Comparison of ENCODE assay signal across 11 cellular contexts in the genomic region with DNA sequence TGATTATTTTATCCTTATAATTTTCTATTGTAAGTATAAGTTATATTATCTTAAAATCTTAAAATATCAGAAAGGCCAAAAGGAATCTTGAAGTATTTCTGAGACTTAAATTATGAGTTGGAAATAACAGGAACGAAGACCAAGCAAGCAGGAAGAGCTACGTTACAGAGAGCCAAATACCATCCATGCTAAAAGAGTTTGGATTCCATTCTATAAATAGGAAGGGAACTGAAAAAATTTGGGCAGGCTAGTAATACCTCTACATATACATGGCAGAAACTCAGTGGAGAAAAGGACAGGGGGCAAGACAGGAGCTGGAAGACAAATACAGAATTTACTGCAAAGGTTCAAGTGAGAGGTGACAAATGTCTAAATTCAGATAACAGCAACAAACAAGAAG. TPM values are rescaled to one million over a fixed set of nuclear protein-coding genes. Genes with fewer than 3 reads are reported as not detected.
DNase-seq lines count a peak whose midpoint lies in the region; ATAC-seq and TF ChIP-seq lines count a peak whose summit lies in the region.
"Had no signal": no experiment of that assay in that cellular context is flagged by ENCODE, and none has a peak within 500 bp of the region (broad histone marks: within the 10 kb centered on the region; RNA-seq: fewer than 3 reads in every experiment).

No MANE protein-coding gene starts in this region.

- H3K4me3 Mint-ChIP-seq in H9 (no peak overlapping the region), type B pancreatic cell (no peak overlapping the region)
- no peak overlapping the region for H3K4me3 Mint-ChIP-seq in central memory CD8-positive, alpha-beta T cell

- no peak overlapping the region for H2BK12ac ChIP-seq in H9 (ENCODE audit: insufficient read length, low read depth, low read length)
- no peak overlapping the region for H2BK12ac ChIP-seq in mesenchymal stem cell (ENCODE audit: low read length in 2 of 2)

- H2BK20ac ChIP-seq in H9 (ENCODE audit: low read depth, low read length, poor library complexity, severe bottlenecking) = no peak overlapping the region

- no peaks in the 10 kb centered on the region for H3K9me3 ChIP-seq in H9 (ENCODE audit: control insufficient read depth, low read depth, low read length)
- H3K9me3 ChIP-seq in mesenchymal stem cell (ENCODE audit: control insufficient read depth, low read length) = no peaks in the 10 kb centered on the region

- H3K4ac ChIP-seq in H9 (ENCODE audit: low read depth, low read length) = no peak overlapping the region
- H3K4ac ChIP-seq in mesenchymal stem cell (ENCODE audit: low read depth in 1 of 2, low read length in 2 of 2) = no peak overlapping the region

- no peak overlapping the region for H2AK5ac ChIP-seq in H9 (ENCODE audit: insufficient read length, low read length)
- H2AK5ac ChIP-seq in mesenchymal stem cell (ENCODE audit: low read length, severe bottlenecking) = no peak overlapping the region

- no peak overlapping the region for H2AFZ ChIP-seq in H9 (ENCODE audit: low read length)
- H2AFZ ChIP-seq in mesenchymal stem cell (ENCODE audit: low read depth, low read length) = no peak overlapping the region

- no peaks in the 10 kb centered on the region for H3K23me2 ChIP-seq in H9 (ENCODE audit: insufficient read length, low read depth, low read length, poor library complexity, severe bottlenecking)

- H2BK120ac ChIP-seq in H9 (ENCODE audit: low read depth, low read length, poor library complexity, severe bottlenecking) (no peak overlapping the region), mesenchymal stem cell (ENCODE audit: low read depth, low read length) (no peak overlapping the region)

- peaks cover 45 to 63% of the 10 kb centered on the region in 2 experiments for H3K4me1 Mint-ChIP-seq in H9
- peaks cover 58% of the 10 kb centered on the region for H3K4me1 Mint-ChIP-seq in central memory CD8-positive, alpha-beta T cell
- H3K4me1 Mint-ChIP-seq in type B pancreatic cell (ENCODE audit: unreplicated experiment) = peaks cover 50% of the 10 kb centered on the region

- H3K18ac ChIP-seq in H9 (ENCODE audit: insufficient read length, low read depth, low read length) = no peak overlapping the region
- H3K18ac ChIP-seq in mesenchymal stem cell (ENCODE audit: low read depth in 1 of 2, low read length in 2 of 2) = no peak overlapping the region

- no peak for DNase-seq in H9
- no peak for DNase-seq in central memory CD8-positive, alpha-beta T cell (ENCODE audit: low spot score in 2 of 2)
- no peak for DNase-seq in mesenchymal stem cell
- DNase-seq in type B pancreatic cell (ENCODE audit: extremely low spot score, unreplicated experiment) = no peak
- DNase-seq in LoVo (ENCODE audit: low spot score) = no peak
- no peak for DNase-seq in dermis blood vessel endothelial cell
- DNase-seq: brain microvascular endothelial cell, MM.1S, NCI-H2227 treated with DMSO at 0.1 percent for 48 hours had no signal

- H3K4me3 ChIP-seq in mesenchymal stem cell (ENCODE audit: insufficient read depth in 1 of 2, low read depth in 1 of 2, low read length in 2 of 2) = no peak overlapping the region

- peaks cover 16 to 26% of the 10 kb centered on the region in 2 experiments for H3K36me3 ChIP-seq in mesenchymal stem cell (ENCODE audit: control insufficient read depth in 1 of 2, insufficient read depth in 2 of 2, low read depth in 1 of 2, low read length in 2 of 2)

- H3K4me2 ChIP-seq in H9 (ENCODE audit: insufficient read depth, insufficient read length, low read length) (peak overlapping the region; percentile 14), mesenchymal stem cell (ENCODE audit: low read length, poor library complexity, severe bottlenecking) (no peak overlapping the region)

- H3K14ac ChIP-seq in H9 (ENCODE audit: insufficient read depth, low read length) = no peak overlapping the region
- H3K14ac ChIP-seq in mesenchymal stem cell (ENCODE audit: low read length in 2 of 2) = no peak overlapping the region

- H3K9ac ChIP-seq in H9 (ENCODE audit: extremely low read depth, insufficient read length, low read length) = no peak overlapping the region
- peak overlapping the region; percentile 40 for H3K9ac ChIP-seq in mesenchymal stem cell (ENCODE audit: low read length)

- no peak overlapping the region for H3K23ac ChIP-seq in H9 (ENCODE audit: insufficient read length, low read depth, low read length)
- H3K23ac ChIP-seq in mesenchymal stem cell (ENCODE audit: low read length in 2 of 2) = no peak overlapping the region

- no peak overlapping the region for H2BK15ac ChIP-seq in H9 (ENCODE audit: low read depth, low read length)
- no peak overlapping the region for H2BK15ac ChIP-seq in mesenchymal stem cell (ENCODE audit: low read depth, poor library complexity, severe bottlenecking)

- no peaks in the 10 kb centered on the region for H4K20me1 ChIP-seq in H9 (ENCODE audit: control insufficient read depth, insufficient read depth, insufficient read length)

- H3K56ac ChIP-seq in H9 (ENCODE audit: insufficient read length, low read depth, low read length) = no peak overlapping the region

- H3K4me1 ChIP-seq in H9 (ENCODE audit: insufficient read depth, low read length) (peaks cover 20% of the 10 kb centered on the region; the same call in 1 of the 2 replicates), mesenchymal stem cell (ENCODE audit: control insufficient read depth, insufficient read depth, low read depth, low read length) (peaks cover 30% of the 10 kb centered on the region)

- TF ChIP-seq CTCF in H9 (conservative IDR thresholded peaks at IDR 0.05) (no peak), type B pancreatic cell (conservative IDR thresholded peaks at IDR 0.05) (no peak)

- H3K27ac ChIP-seq in H9 (ENCODE audit: insufficient read length, low read depth, low read length) (no peak overlapping the region), mesenchymal stem cell (ENCODE audit: low read length, poor library complexity, severe bottlenecking) (peak overlapping the region; percentile 11)
- H3K27ac ChIP-seq: brain microvascular endothelial cell had no signal

- no peaks in the 10 kb centered on the region for H3K27me3 ChIP-seq in H9 (ENCODE audit: insufficient read depth, low read length)
- no peaks in the 10 kb centered on the region for H3K27me3 ChIP-seq in mesenchymal stem cell (ENCODE audit: control insufficient read depth in 1 of 2, insufficient read depth in 1 of 2, low read length in 2 of 2)
- H3K27me3 ChIP-seq: brain microvascular endothelial cell had no signal

- no peak for ATAC-seq in central memory CD8-positive, alpha-beta T cell (replicated peaks; ENCODE audit: extremely low read depth, poor library complexity, severe bottlenecking)
- no peak for ATAC-seq in HG02642 (IDR thresholded peaks at IDR 0.05; ENCODE audit: poor library complexity, unreplicated experiment)

- H4K8ac ChIP-seq in H9 (replicated peaks; ENCODE audit: insufficient read length, low read depth, low read length) (no peak overlapping the region), mesenchymal stem cell (ENCODE audit: low read length) (no peak overlapping the region)

- peaks cover 6% of the 10 kb centered on the region for H3K79me1 ChIP-seq in H9 (ENCODE audit: insufficient read depth, low read depth, low read length, poor library complexity, severe bottlenecking)
- no peaks in the 10 kb centered on the region for H3K79me1 ChIP-seq in mesenchymal stem cell (replicated peaks; ENCODE audit: low read length, poor library complexity, severe bottlenecking)

- H3K9me3 Mint-ChIP-seq in H9 (no peaks in the 10 kb centered on the region), type B pancreatic cell (peaks cover 5% of the 10 kb centered on the region)
- no peaks in the 10 kb centered on the region for H3K9me3 Mint-ChIP-seq in central memory CD8-positive, alpha-beta T cell
- H3K9me3 Mint-ChIP-seq: activated T-helper 2 cell treated with anti-CD3 and anti-CD28 coated beads, Interferon-gamma antibody, Interleukin-2, Interleukin-4, amounts not matched to agents 10 μg/mL and 5 μg/mL and 100 μg/mL, durations not matched to agents 14 hours and 24 hours and 36 hours had no signal

- no peak overlapping the region for H3T11ph ChIP-seq in H9 (ENCODE audit: low read length)

- H3K36me3 Mint-ChIP-seq in H9 (ENCODE audit: insufficient read depth in 1 of 3, low read depth in 3 of 3) (peaks cover 0 to 2% (median 0%) of the 10 kb centered on the region in 3 experiments; a peak in 1 of 7 replicates), type B pancreatic cell (peaks cover 27% of the 10 kb centered on the region)
- H3K36me3 Mint-ChIP-seq in central memory CD8-positive, alpha-beta T cell (ENCODE audit: insufficient read depth) = peaks cover 12% of the 10 kb centered on the region

- no peaks in the 10 kb centered on the region for H3K27me3 Mint-ChIP-seq in H9 (ENCODE audit: low read depth)
- no peaks in the 10 kb centered on the region for H3K27me3 Mint-ChIP-seq in central memory CD8-positive, alpha-beta T cell
- H3K27me3 Mint-ChIP-seq in type B pancreatic cell = no peaks in the 10 kb centered on the region

- WGBS in H9 (ENCODE audit: extremely low coverage, insufficient read length, low lambda C conversion rate) = no CpG with 5 or more reads among the region's 2 CpGs
- 46% methylated on average over 2 of the region's 2 CpGs for WGBS in mesenchymal stem cell

- H3K27ac Mint-ChIP-seq in H9 (0 out of 7 replicates have a peak overlapping the region, but pooled peaks of 1 of the 3 experiments have one; percentile 3), type B pancreatic cell (peak overlapping the region; percentile 37)
- H3K27ac Mint-ChIP-seq in central memory CD8-positive, alpha-beta T cell (ENCODE audit: low read depth) = peak overlapping the region; percentile 48
- H3K27ac Mint-ChIP-seq: activated T-helper 2 cell treated with anti-CD3 and anti-CD28 coated beads, Interferon-gamma antibody, Interleukin-2, Interleukin-4, amounts not matched to agents 10 μg/mL and 5 μg/mL and 100 μg/mL, durations not matched to agents 14 hours and 24 hours and 36 hours had no signal

- H3K79me2 ChIP-seq in H9 (ENCODE audit: insufficient read depth, low read length) = peaks cover 68% of the 10 kb centered on the region

- no peak overlapping the region for H4K5ac ChIP-seq in H9 (ENCODE audit: insufficient read length, low read depth, low read length)

- H2BK5ac ChIP-seq in H9 (ENCODE audit: insufficient read length, low read length) = no peak overlapping the region
- no peak overlapping the region for H2BK5ac ChIP-seq in mesenchymal stem cell (ENCODE audit: low read depth, low read length, poor library complexity, severe bottlenecking)

- H4K91ac ChIP-seq in H9 (ENCODE audit: insufficient read length, low read depth, low read length) (no peak overlapping the region), mesenchymal stem cell (ENCODE audit: low read length) (no peak overlapping the region)

RNA-seq across cellular contexts. Expression of a gene that starts 16.7 kb away (rescaled TPM):
- total RNA-seq in H9 (2021) = 223 and 253 TPM in 2 replicates
- 1,059 TPM for polyA plus RNA-seq in mesenchymal stem cell (2013, experiment 1 of 2)
- 1,073 TPM for polyA plus RNA-seq in mesenchymal stem cell (2013, experiment 2 of 2)
- 224 and 240 TPM in 2 replicates for total RNA-seq in type B pancreatic cell (ENCODE audit: low replicate concordance)
- total RNA-seq in dermis blood vessel endothelial cell = 1,657 and 1,756 TPM in 2 replicates
